Comparison of ENCODE assay signal across 1 cellular context in the genomic region with DNA sequence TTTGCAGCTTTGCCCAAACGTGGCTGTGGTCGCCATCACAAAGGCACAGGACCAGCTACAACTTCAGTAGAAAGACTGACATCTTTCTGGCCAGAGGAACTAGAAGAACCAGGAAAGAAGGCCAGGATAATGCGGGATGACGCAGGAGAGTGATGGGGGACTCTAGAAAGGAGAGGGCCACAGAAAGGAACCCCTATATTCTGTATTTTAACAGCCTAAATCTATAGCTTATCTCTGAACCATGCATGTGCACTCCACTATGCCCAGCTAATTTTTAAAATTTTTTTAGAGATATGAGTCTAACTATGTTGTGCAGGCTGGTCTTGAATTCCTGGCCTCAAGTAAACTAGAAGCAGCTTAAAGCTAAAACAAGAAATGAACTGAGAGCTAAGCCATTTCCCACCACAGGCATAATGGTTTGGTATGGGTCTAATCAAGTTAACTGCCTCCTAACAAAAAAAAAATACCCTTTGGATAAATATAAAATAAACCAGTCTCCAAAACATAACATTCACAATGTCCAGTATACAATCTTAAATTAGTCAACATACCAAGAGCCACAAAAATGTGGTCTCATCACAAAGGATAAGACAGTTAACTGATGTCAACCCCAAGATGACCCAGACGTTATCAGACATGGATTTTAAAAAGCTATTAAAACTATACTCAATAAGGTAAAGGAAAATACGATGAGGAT.
TF ChIP-seq lines count a peak whose summit lies in the region.

No MANE protein-coding gene starts in this region.

TF ChIP-seq in HepG2, 621 proteins besides CTCF, POLR2A, EP300 and RAD21:
- TF ChIP-seq EEA1 (CRISPR knock-in tag; IDR thresholded peaks at IDR 0.05; ENCODE audit: borderline replicate concordance), result no peak
- TF ChIP-seq, protein P1, sequence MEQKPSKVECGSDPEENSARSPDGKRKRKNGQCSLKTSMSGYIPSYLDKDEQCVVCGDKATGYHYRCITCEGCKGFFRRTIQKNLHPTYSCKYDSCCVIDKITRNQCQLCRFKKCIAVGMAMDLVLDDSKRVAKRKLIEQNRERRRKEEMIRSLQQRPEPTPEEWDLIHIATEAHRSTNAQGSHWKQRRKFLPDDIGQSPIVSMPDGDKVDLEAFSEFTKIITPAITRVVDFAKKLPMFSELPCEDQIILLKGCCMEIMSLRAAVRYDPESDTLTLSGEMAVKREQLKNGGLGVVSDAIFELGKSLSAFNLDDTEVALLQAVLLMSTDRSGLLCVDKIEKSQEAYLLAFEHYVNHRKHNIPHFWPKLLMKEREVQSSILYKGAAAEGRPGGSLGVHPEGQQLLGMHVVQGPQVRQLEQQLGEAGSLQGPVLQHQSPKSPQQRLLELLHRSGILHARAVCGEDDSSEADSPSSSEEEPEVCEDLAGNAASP (CRISPR knock-in tag; IDR thresholded peaks at IDR 0.05; ENCODE audit: borderline replicate concordance), result no peak
- TF ChIP-seq ZNF451 (CRISPR knock-in tag; IDR thresholded peaks at IDR 0.05), result no peak
- TF ChIP-seq, protein P2, sequence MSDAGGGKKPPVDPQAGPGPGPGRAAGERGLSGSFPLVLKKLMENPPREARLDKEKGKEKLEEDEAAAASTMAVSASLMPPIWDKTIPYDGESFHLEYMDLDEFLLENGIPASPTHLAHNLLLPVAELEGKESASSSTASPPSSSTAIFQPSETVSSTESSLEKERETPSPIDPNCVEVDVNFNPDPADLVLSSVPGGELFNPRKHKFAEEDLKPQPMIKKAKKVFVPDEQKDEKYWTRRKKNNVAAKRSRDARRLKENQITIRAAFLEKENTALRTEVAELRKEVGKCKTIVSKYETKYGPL (CRISPR knock-in tag; IDR thresholded peaks at IDR 0.05), result no peak
- TF ChIP-seq TCF12 (IDR thresholded peaks at IDR 0.05), result no peak
- no peak for TF ChIP-seq TCF12 (CRISPR knock-in tag; IDR thresholded peaks at IDR 0.05)
- no peak for TF ChIP-seq BCL6 (CRISPR knock-in tag; IDR thresholded peaks at IDR 0.05)
- no peak for TF ChIP-seq YEATS2 (CRISPR knock-in tag; IDR thresholded peaks at IDR 0.05; ENCODE audit: borderline replicate concordance)
- no peak for TF ChIP-seq SAFB2 (CRISPR knock-in tag; IDR thresholded peaks at IDR 0.05; ENCODE audit: borderline replicate concordance, low read depth)
- no peak for TF ChIP-seq KAT2B (IDR thresholded peaks at IDR 0.05; ENCODE audit: borderline replicate concordance, low read depth, low read length)
- no peak for TF ChIP-seq GABPA (IDR thresholded peaks at IDR 0.05; ENCODE audit: low read depth, low read length)
- TF ChIP-seq GABPA (CRISPR knock-in tag; IDR thresholded peaks at IDR 0.05; ENCODE audit: low read depth), result no peak
- TF ChIP-seq, protein P3, sequence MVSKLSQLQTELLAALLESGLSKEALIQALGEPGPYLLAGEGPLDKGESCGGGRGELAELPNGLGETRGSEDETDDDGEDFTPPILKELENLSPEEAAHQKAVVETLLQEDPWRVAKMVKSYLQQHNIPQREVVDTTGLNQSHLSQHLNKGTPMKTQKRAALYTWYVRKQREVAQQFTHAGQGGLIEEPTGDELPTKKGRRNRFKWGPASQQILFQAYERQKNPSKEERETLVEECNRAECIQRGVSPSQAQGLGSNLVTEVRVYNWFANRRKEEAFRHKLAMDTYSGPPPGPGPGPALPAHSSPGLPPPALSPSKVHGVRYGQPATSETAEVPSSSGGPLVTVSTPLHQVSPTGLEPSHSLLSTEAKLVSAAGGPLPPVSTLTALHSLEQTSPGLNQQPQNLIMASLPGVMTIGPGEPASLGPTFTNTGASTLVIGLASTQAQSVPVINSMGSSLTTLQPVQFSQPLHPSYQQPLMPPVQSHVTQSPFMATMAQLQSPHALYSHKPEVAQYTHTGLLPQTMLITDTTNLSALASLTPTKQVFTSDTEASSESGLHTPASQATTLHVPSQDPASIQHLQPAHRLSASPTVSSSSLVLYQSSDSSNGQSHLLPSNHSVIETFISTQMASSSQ (IDR thresholded peaks at IDR 0.05; ENCODE audit: low read depth), result no peak
- TF ChIP-seq, protein P3 (CRISPR knock-in tag; IDR thresholded peaks at IDR 0.05; ENCODE audit: borderline replicate concordance), result no peak
- TF ChIP-seq RFX5 (IDR thresholded peaks at IDR 0.05; ENCODE audit: low read depth, low read length), result no peak
- TF ChIP-seq AKAP8 (CRISPR knock-in tag; IDR thresholded peaks at IDR 0.05), result no peak
